ENCODE assay signal across 9 cellular contexts in the genomic region with DNA sequence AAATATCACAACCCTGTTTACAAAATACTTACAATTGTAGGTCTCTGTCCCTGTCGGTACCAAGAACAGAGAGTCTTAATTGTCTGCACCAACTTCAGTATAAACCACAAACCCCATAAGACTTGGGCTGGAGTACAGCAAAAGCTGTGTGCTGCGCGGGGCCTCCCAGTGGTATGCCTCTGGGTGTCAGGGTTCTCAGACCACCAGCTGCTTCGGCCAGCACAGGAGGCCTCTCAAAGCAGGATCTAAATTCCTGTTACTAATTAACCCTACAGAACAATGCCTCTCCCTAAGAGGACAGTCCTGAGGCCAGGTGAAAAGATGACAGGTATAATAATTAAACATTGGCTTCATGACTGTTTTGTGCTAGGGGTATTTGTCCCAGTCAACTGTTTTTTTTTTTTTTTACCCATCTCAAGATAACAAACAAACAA. TPM values are rescaled to one million over a fixed set of nuclear protein-coding genes. Genes with fewer than 3 reads are reported as not detected.
DNase-seq lines count a peak whose midpoint lies in the region; ATAC-seq and TF ChIP-seq lines count a peak whose summit lies in the region.
"Had no signal": no experiment of that assay in that cellular context is flagged by ENCODE, and none has a peak within 500 bp of the region (broad histone marks: within the 10 kb centered on the region; RNA-seq: fewer than 3 reads in every experiment).

No MANE protein-coding gene starts in this region.

- WGBS in stomach, 5 donors, result 30 to 50% (median 35%) methylated on average over 4 of the region's 4 CpGs

- H3K27me3 ChIP-seq in iPS-18a (ENCODE audit: control insufficient read depth, insufficient read depth, low read length) (no peaks in the 10 kb centered on the region), stomach (no peaks in the 10 kb centered on the region)

- no peaks in the 10 kb centered on the region for H3K36me3 ChIP-seq in iPS-18a (ENCODE audit: control insufficient read depth, low read depth, low read length)
- H3K36me3 ChIP-seq in stomach, result peaks cover 0 to 11% (median 0%) of the 10 kb centered on the region in 4 donors

- peak overlapping the region; percentile 30 for H3K27ac ChIP-seq in iPS-18a (ENCODE audit: low read length)
- peak overlapping the region; percentile 3 to 90 (median 77) for H3K27ac ChIP-seq in stomach

- peak overlapping the region; percentile 12 for H3K9ac ChIP-seq in iPS-18a (ENCODE audit: low read length)

- TF ChIP-seq POLR2A in stomach (IDR thresholded peaks at IDR 0.05), result no peak

- H3K4me1 ChIP-seq in iPS-18a (ENCODE audit: control insufficient read depth, low read depth, low read length) (peaks cover 34% of the 10 kb centered on the region), stomach (peaks cover 5 to 34% (median 25%) of the 10 kb centered on the region in 4 donors)

- H3K9me3 ChIP-seq in iPS-18a (ENCODE audit: control insufficient read depth, low read depth, low read length), result no peaks in the 10 kb centered on the region
- H3K9me3 ChIP-seq in stomach, result no peaks in the 10 kb centered on the region

- TF ChIP-seq CTCF in stomach (IDR thresholded peaks at IDR 0.05), result no peak

- peak; percentile 67 for DNase-seq in activated effector memory CD4-positive, alpha-beta T cell treated with anti-CD3 and anti-CD28 coated beads, Interleukin-2, amount 50 U/mL, for 16 hours
- no peak for DNase-seq in stomach
- no peak for DNase-seq in SHP77 treated with DMSO at 0.1 percent for 48 hours (lab: John Stamatoyannopoulos, UW)
- no peak for DNase-seq in HPDE6-E6E7 (ENCODE audit: extremely low spot score)
- no peak for DNase-seq in NCI-H2029 (lab: John Stamatoyannopoulos, UW)
- DNase-seq: naive B cell had no signal

- no peak for TF ChIP-seq EP300 in stomach (IDR thresholded peaks at IDR 0.05)

- intact Hi-C loops in stomach (cut with DNase I; ENCODE audit: low total_unique reads), result no loop called here

- H3K4me3 ChIP-seq in iPS-18a (ENCODE audit: low read length) (peak overlapping the region; percentile 1), stomach (no peak overlapping the region)

- ATAC-seq in GM18498 (IDR thresholded peaks at IDR 0.05; ENCODE audit: unreplicated experiment), result peak; percentile 73
- ATAC-seq in HG02943 (IDR thresholded peaks at IDR 0.05; ENCODE audit: low read depth, unreplicated experiment), result peak; percentile 83

RNA-seq across cellular contexts. Expression of a gene that starts 1.0 kb away (rescaled TPM):
- total RNA-seq in stomach, result 100 to 1,000 TPM in 4 of 5 donors, 10 to 100 TPM in 1; 95.9 to 400 (median 131) TPM
- polyA plus RNA-seq in stomach, result 10 to 100 TPM in 1 of 3 donors, 1 to 10 TPM in 2; 6.8 to 32.4 (median 7.5) TPM
